ENCODE assay signal across 8 cellular contexts in the genomic region with DNA sequence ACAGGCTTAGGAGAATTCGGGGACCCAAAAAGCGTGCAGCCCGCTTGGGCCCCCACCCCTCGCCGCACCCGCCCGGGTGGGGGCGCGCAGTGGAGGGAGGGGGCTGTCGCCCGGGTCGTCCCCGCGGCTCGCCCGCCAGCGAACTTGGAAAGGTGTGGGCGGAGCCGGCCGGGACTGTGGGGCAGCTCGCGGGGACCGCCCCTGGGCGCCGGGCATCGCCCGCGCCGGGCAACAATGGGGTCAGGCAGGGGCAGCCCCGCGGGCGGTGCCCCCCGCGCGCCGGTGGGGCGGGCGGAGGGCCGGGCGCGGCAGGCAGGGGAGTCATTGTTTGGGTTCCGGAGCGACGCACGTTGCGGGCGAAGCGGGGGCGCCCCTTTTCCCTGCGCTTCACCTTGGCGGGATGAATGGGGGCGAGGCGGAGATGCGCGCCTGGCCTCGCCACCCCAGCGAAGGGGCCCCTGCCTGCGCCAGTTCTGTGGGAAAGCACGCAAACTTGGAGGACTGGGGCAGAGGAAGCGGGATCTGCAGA.
A peak's percentile ranks its signal among the peaks of the same experiment; 100 is the strongest.
DNase-seq lines count a peak whose midpoint lies in the region; ATAC-seq and TF ChIP-seq lines count a peak whose summit lies in the region.

No MANE protein-coding gene starts in this region.

- DNase-seq in COLO668 (lab: John Stamatoyannopoulos, UW; ENCODE audit: unreplicated experiment) = peak; percentile 92
- peak; percentile 62 for DNase-seq in HK-2 (ENCODE audit: unreplicated experiment)
- DNase-seq in stimulated activated CD4-positive, alpha-beta T cell treated with anti-CD3 and anti-CD28 coated beads, Interleukin-15, amount 100 ng/mL, for 1 hour (ENCODE audit: low read depth in 1 of 2, low spot score in 1 of 2) = peak; percentile 26 to 49
- no peak for DNase-seq in NOMO-1 (lab: John Stamatoyannopoulos, UW; ENCODE audit: unreplicated experiment in 2 of 2)

- peak overlapping the region; percentile 93 for H3K4me2 ChIP-seq in SU-DHL-6 (ENCODE audit: low read depth, low read length, poor library complexity, severe bottlenecking)

- H3K4me3 ChIP-seq in SU-DHL-6 (ENCODE audit: insufficient read depth, low read length, poor library complexity, severe bottlenecking) = peak overlapping the region; percentile 88
- peak overlapping the region; percentile 88 for H3K4me3 ChIP-seq in iPS-18c (ENCODE audit: insufficient read depth, low read depth, low read length)

- no peaks in the 10 kb centered on the region for H3K9me2 ChIP-seq in SU-DHL-6 (replicated peaks; ENCODE audit: insufficient read depth, low read length)

- H3K27me3 ChIP-seq in SU-DHL-6 (ENCODE audit: low read length) = no peaks in the 10 kb centered on the region

- H3K9ac ChIP-seq in SU-DHL-6 (ENCODE audit: low read length) = peak overlapping the region; percentile 79

- H3K9me3 ChIP-seq in SU-DHL-6 (ENCODE audit: insufficient read depth, low read length) = no peaks in the 10 kb centered on the region
- peaks cover 2% of the 10 kb centered on the region for H3K9me3 ChIP-seq in iPS-18c (ENCODE audit: control insufficient read depth, insufficient read depth, low read length)

- TF ChIP-seq CTCF in SU-DHL-6 (IDR thresholded peaks at IDR 0.05; ENCODE audit: insufficient read depth, low read length, poor library complexity, severe bottlenecking) = no peak

- peak; percentile 4 for ATAC-seq in GM19468 (IDR thresholded peaks at IDR 0.05; ENCODE audit: extremely low read depth, unreplicated experiment)

- H4K20me1 ChIP-seq in SU-DHL-6 (ENCODE audit: low read depth, low read length) = no peaks in the 10 kb centered on the region

- H3K27ac ChIP-seq in SU-DHL-6 (ENCODE audit: low read depth, low read length) = peak overlapping the region; percentile 95
- H3K27ac ChIP-seq in angular gyrus (ENCODE audit: low read depth, low read length) = peak overlapping the region; percentile 55

- peak overlapping the region; percentile 71 for H2AFZ ChIP-seq in SU-DHL-6 (ENCODE audit: low read depth, low read length, severe bottlenecking)

- H3F3A ChIP-seq in SU-DHL-6 (ENCODE audit: insufficient read depth) = peaks cover 5% of the 10 kb centered on the region

- H3K36me3 ChIP-seq in SU-DHL-6 (ENCODE audit: low read length) = no peaks in the 10 kb centered on the region

- peaks cover 24% of the 10 kb centered on the region; the same call in 1 of the 2 replicates for H3K79me2 ChIP-seq in SU-DHL-6 (ENCODE audit: insufficient read depth, low read length)

Comparison
In these comparisons a context has a peak if more than half of its experiments do, and no peak if none do; other contexts are left out.
1. DNase-seq: peak in COLO668 (single experiment), HK-2 (single experiment) and stimulated activated CD4-positive, alpha-beta T cell treated with anti-CD3 and anti-CD28 coated beads, Interleukin-15, amount 100 ng/mL, for 1 hour (2 of 2); none in NOMO-1 (0 of 2).